Comparison of ENCODE assay signal across 23 cellular contexts in the genomic region with DNA sequence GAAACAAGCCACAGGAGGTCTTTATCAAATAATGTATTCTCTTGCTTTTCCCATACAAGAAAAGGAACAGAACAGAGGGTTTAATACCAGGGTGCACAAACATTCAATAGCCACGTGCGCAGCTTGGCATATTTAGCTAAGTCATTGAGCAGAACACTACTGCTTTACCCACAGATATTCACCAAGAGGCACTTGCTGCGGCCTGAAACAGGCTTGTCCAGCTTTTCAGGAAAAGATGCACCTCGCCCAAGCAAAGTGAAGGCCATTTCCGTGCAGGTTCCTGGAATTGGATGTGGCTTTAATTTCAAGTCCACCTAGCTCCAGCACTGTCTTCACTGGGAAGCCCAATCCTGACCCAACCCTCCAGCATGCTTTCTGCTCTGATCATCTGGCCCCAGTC.
"Had no signal": no experiment of that assay in that cellular context is flagged by ENCODE, and none has a peak within 500 bp of the region (broad histone marks: within the 10 kb centered on the region; RNA-seq: fewer than 3 reads in every experiment).

No MANE protein-coding gene starts in this region.

- H3K9me3 ChIP-seq: breast epithelium, heart right ventricle, right lobe of liver, upper lobe of left lung had no signal

- H3K9me3 Mint-ChIP-seq: activated CD4-positive, alpha-beta memory T cell treated with anti-CD3 and anti-CD28 coated beads, Interleukin-2, amount 10 ng/mL, durations not matched to agents 7 days and 5 days; activated CD4-positive, alpha-beta T cell treated with anti-CD3 and anti-CD28 coated beads, Interleukin-2, amount 10 ng/mL, durations not matched to agents 7 days and 5 days; activated naive CD4-positive, alpha-beta T cell treated with anti-CD3 and anti-CD28 coated beads, Interleukin-2, amount 50 U/mL, for 72 hours; activated T-cell treated with anti-CD3 and anti-CD28 coated beads, Interleukin-2, amount 50 U/mL, for 24 hours; nephron; stimulated activated effector memory CD8-positive, alpha-beta T cell treated with anti-CD3 and anti-CD28 coated beads, Interleukin-12 subunit alpha, Interleukin-12 subunit beta, amount 100 ng/mL, for 72 hours; stimulated activated naive CD8-positive, alpha-beta T cell treated with anti-CD3 and anti-CD28 coated beads, Interleukin-15, Interleukin-2, amounts not matched to agents 100 ng/mL and 50 ng/mL, for 24 hours; WTC11 had no signal

- H3K4me3 Mint-ChIP-seq: activated CD4-positive, alpha-beta memory T cell treated with anti-CD3 and anti-CD28 coated beads, Interleukin-2, amount 10 ng/mL, durations not matched to agents 7 days and 5 days; activated CD4-positive, alpha-beta T cell treated with anti-CD3 and anti-CD28 coated beads, Interleukin-2, amount 10 ng/mL, durations not matched to agents 7 days and 5 days; activated T-cell treated with anti-CD3 and anti-CD28 coated beads, Interleukin-2, amount 50 U/mL, for 24 hours; nephron; stimulated activated effector memory CD8-positive, alpha-beta T cell treated with anti-CD3 and anti-CD28 coated beads, Interleukin-12 subunit alpha, Interleukin-12 subunit beta, amount 100 ng/mL, for 72 hours; stimulated activated naive CD8-positive, alpha-beta T cell treated with anti-CD3 and anti-CD28 coated beads, Interleukin-15, Interleukin-2, amounts not matched to agents 100 ng/mL and 50 ng/mL, for 24 hours; T-helper 17 cell; WTC11 had no signal

- H3K27ac Mint-ChIP-seq: activated CD4-positive, alpha-beta memory T cell treated with anti-CD3 and anti-CD28 coated beads, Interleukin-2, amount 10 ng/mL, durations not matched to agents 7 days and 5 days; activated CD4-positive, alpha-beta T cell treated with anti-CD3 and anti-CD28 coated beads, Interleukin-2, amount 10 ng/mL, durations not matched to agents 7 days and 5 days; activated naive CD4-positive, alpha-beta T cell treated with anti-CD3 and anti-CD28 coated beads, Interleukin-2, amount 50 U/mL, for 72 hours; activated T-cell treated with anti-CD3 and anti-CD28 coated beads, Interleukin-2, amount 50 U/mL, for 24 hours; nephron; stimulated activated naive CD8-positive, alpha-beta T cell treated with anti-CD3 and anti-CD28 coated beads, Interleukin-15, Interleukin-2, amounts not matched to agents 100 ng/mL and 50 ng/mL, for 24 hours; WTC11 had no signal

- ATAC-seq: activated naive CD4-positive, alpha-beta T cell treated with anti-CD3 and anti-CD28 coated beads, Interleukin-2, amount 50 U/mL, for 72 hours; heart right ventricle; left lobe of liver; right lobe of liver; stimulated activated effector memory CD8-positive, alpha-beta T cell treated with anti-CD3 and anti-CD28 coated beads, Interleukin-12 subunit alpha, Interleukin-12 subunit beta, amount 100 ng/mL, for 72 hours; T-helper 17 cell; WTC11 had no signal

- H3K27me3 ChIP-seq: breast epithelium, heart right ventricle, right lobe of liver, upper lobe of left lung had no signal

- H3K4me3 ChIP-seq: breast epithelium, heart right ventricle, right lobe of liver, upper lobe of left lung had no signal

- H3K4me1 Mint-ChIP-seq: nephron had no signal

- DNase-seq: activated CD4-positive, alpha-beta memory T cell treated with anti-CD3 and anti-CD28 coated beads, Interleukin-2, amount 10 ng/mL, durations not matched to agents 7 days and 5 days; activated CD4-positive, alpha-beta T cell treated with anti-CD3 and anti-CD28 coated beads for 1 hour; activated CD4-positive, alpha-beta T cell treated with anti-CD3 and anti-CD28 coated beads, Interleukin-2, amount 10 ng/mL, durations not matched to agents 7 days and 5 days; activated CD8-positive, alpha-beta memory T cell treated with anti-CD3 and anti-CD28 coated beads, Interleukin-2, amount 50 U/mL, for 48 hours; activated naive CD4-positive, alpha-beta T cell; activated T-cell treated with anti-CD3 and anti-CD28 coated beads, Interleukin-2, amount 50 U/mL, for 24 hours; central memory CD4-positive, alpha-beta T cell; foreskin fibroblast; heart right ventricle; mammary epithelial cell; right lobe of liver; small intestine; stimulated activated CD4-positive, alpha-beta T cell treated with anti-CD3 and anti-CD28 coated beads, Interleukin-4, amount 100 ng/mL, for 24 hours; T-helper 17 cell; T1000 had no signal

- H3K27ac ChIP-seq: breast epithelium, heart right ventricle, right lobe of liver, upper lobe of left lung had no signal

- H3K36me3 ChIP-seq: breast epithelium had no signal

- H3K27me3 Mint-ChIP-seq: activated CD4-positive, alpha-beta memory T cell treated with anti-CD3 and anti-CD28 coated beads, Interleukin-2, amount 10 ng/mL, durations not matched to agents 7 days and 5 days; activated CD4-positive, alpha-beta T cell treated with anti-CD3 and anti-CD28 coated beads, Interleukin-2, amount 10 ng/mL, durations not matched to agents 7 days and 5 days; activated T-cell treated with anti-CD3 and anti-CD28 coated beads, Interleukin-2, amount 50 U/mL, for 24 hours; stimulated activated naive CD8-positive, alpha-beta T cell treated with anti-CD3 and anti-CD28 coated beads, Interleukin-15, Interleukin-2, amounts not matched to agents 100 ng/mL and 50 ng/mL, for 24 hours; T-helper 17 cell had no signal
